12 cellular contexts compared by ENCODE assay signal in genomic region chr18:10927980-10928605, GRCh38.
A peak's percentile ranks its signal among the peaks of the same experiment; 100 is the strongest.
DNase-seq lines count a peak whose midpoint lies in the region; ATAC-seq and TF ChIP-seq lines count a peak whose summit lies in the region.
"Had no signal": no experiment of that assay in that cellular context is flagged by ENCODE, and none has a peak within 500 bp of the region (broad histone marks: within the 10 kb centered on the region; RNA-seq: fewer than 3 reads in every experiment).

No MANE protein-coding gene starts in this region.

- H3K9me3 ChIP-seq in BLaER1 (no peaks in the 10 kb centered on the region), gastroesophageal sphincter (no peaks in the 10 kb centered on the region)
- H3K9me3 ChIP-seq: uterus had no signal

- H3K27me3 ChIP-seq in BLaER1 (no peaks in the 10 kb centered on the region), gastroesophageal sphincter (peaks cover 7% of the 10 kb centered on the region)
- H3K27me3 ChIP-seq: uterus had no signal

- ATAC-seq in GM21447 (IDR thresholded peaks at IDR 0.05; ENCODE audit: unreplicated experiment): peak; percentile 52
- ATAC-seq in HG03565 (IDR thresholded peaks at IDR 0.05; ENCODE audit: unreplicated experiment): peak; percentile 37
- no peak for ATAC-seq in gastroesophageal sphincter
- ATAC-seq: activated T-cell treated with anti-CD3 and anti-CD28 coated beads, Interleukin-2, amount 50 U/mL, for 72 hours; K562 had no signal

- no peak for TF ChIP-seq CTCF in gastroesophageal sphincter (IDR thresholded peaks at IDR 0.05)

- 34 to 55% methylated on average over 7 of the region's 7 CpGs for WGBS in gastroesophageal sphincter (ENCODE audit: low coverage in 1 of 2), 2 donors

- H3K4me1 ChIP-seq in BLaER1: peaks cover 23% of the 10 kb centered on the region
- H3K4me1 ChIP-seq in gastroesophageal sphincter: peaks cover 0 to 36% (median 0%) of the 10 kb centered on the region in 3 donors

- DNase-seq in AG20443 (ENCODE audit: low spot score): no peak
- DNase-seq in T-helper 1 cell: no peak
- DNase-seq in central memory CD4-positive, alpha-beta T cell: no peak
- no peak for DNase-seq in SK-N-DZ (ENCODE audit: low spot score)
- DNase-seq: activated T-cell treated with anti-CD3 and anti-CD28 coated beads, Interleukin-2, amount 50 U/mL, for 72 hours; NCI-H524 treated with DMSO at 0.1 percent for 48 hours; uterus had no signal

- no peaks in the 10 kb centered on the region for H4K20me1 ChIP-seq in BLaER1

- no peak overlapping the region for H3K9ac ChIP-seq in BLaER1

- H3K4me3 ChIP-seq in BLaER1 (no peak overlapping the region), gastroesophageal sphincter (no peak overlapping the region)
- H3K4me3 ChIP-seq: K562, uterus had no signal

- H3K4me2 ChIP-seq in BLaER1: 0 out of 2 replicates have a peak overlapping the region, but pooled peaks have one; percentile 12

- no peak for TF ChIP-seq EP300 in gastroesophageal sphincter (IDR thresholded peaks at IDR 0.05)

- H3K36me3 ChIP-seq in BLaER1: no peaks in the 10 kb centered on the region
- H3K36me3 ChIP-seq in gastroesophageal sphincter: no peaks in the 10 kb centered on the region
- H3K36me3 ChIP-seq: uterus had no signal

- H3K27ac ChIP-seq in BLaER1: no peak overlapping the region
- H3K27ac ChIP-seq in gastroesophageal sphincter: peak overlapping the region in 3 of 4 donors; percentile 25 to 59 (median 31)

- TF ChIP-seq POLR2A in gastroesophageal sphincter (IDR thresholded peaks at IDR 0.05): no peak
